In the genomic region with DNA sequence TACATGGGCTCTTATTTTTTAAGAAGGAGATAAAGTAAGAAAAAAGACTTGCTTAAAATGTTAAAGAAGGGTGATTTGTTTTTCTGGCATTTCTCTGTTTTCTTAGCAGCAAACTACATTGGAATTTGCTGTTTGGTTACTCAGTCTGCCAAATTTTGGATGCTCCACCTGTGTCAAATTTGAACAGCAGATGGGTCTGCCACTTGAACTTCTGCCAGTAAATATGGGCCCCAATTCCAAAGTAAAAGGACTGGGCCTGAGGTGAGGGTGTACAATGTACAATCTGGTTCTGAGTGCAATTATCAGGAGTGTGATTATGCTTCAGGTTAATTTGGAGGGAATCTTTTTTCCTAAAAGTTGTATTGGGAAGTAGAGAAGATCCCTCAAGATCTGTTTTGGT, we compare ENCODE assay signal across 32 cellular contexts.
"Had no signal": no experiment of that assay in that cellular context is flagged by ENCODE, and none has a peak within 500 bp of the region (broad histone marks: within the 10 kb centered on the region; RNA-seq: fewer than 3 reads in every experiment).

No MANE protein-coding gene starts in this region.

- H3K4me1 Mint-ChIP-seq: activated B cell treated with CpG ODN at 0.5 μM for 24 hours; activated naive CD4-positive, alpha-beta T cell treated with anti-CD3 and anti-CD28 coated beads, Interleukin-2, amount 10 ng/mL, durations not matched to agents 7 days and 5 days; activated naive CD8-positive, alpha-beta T cell treated with anti-CD3 and anti-CD28 coated beads, Interleukin-2, amount 50 U/mL, for 24 hours; central memory CD8-positive, alpha-beta T cell had no signal

- H3K27me3 ChIP-seq: cardiac muscle cell had no signal

- H3K4me3 Mint-ChIP-seq: activated B cell treated with CpG ODN at 0.5 μM for 24 hours; activated CD4-positive, alpha-beta memory T cell treated with anti-CD3 and anti-CD28 coated beads for 36 hours; activated naive CD4-positive, alpha-beta T cell treated with anti-CD3 and anti-CD28 coated beads, Interleukin-2, amount 10 ng/mL, durations not matched to agents 7 days and 5 days; activated naive CD8-positive, alpha-beta T cell; activated naive CD8-positive, alpha-beta T cell treated with anti-CD3 and anti-CD28 coated beads, Interleukin-2, amount 50 U/mL, for 24 hours; activated T-cell treated with anti-CD3 and anti-CD28 coated beads, Interleukin-2, amount 50 U/mL, for 4 hours; activated T-helper 1 cell treated with anti-CD3 and anti-CD28 coated beads, Interleukin-12 subunit alpha, Interleukin-12 subunit beta, Interleukin-2, Interleukin-4 antibody, amounts not matched to agents 30 ng/mL and 10 ng/mL and 1 ng/mL, durations not matched to agents 14 hours and 24 hours and 36 hours; central memory CD8-positive, alpha-beta T cell had no signal

- H3K36me3 ChIP-seq: cardiac muscle cell had no signal

- DNase-seq: activated B cell treated with CpG ODN at 0.5 μM for 24 hours; activated CD4-positive, alpha-beta memory T cell treated with anti-CD3 and anti-CD28 coated beads for 36 hours; activated CD4-positive, alpha-beta T cell treated with anti-CD3 and anti-CD28 coated beads for 4 hours; activated CD4-positive, alpha-beta T cell treated with anti-CD3 and anti-CD28 coated beads, Interleukin-2, amount 50 U/mL, for 1 hour; activated CD4-positive, CD25-positive, alpha-beta regulatory T cell treated with anti-CD3 and anti-CD28 coated beads, Interleukin-2, amount 50 U/mL, for 72 hours; activated CD8-positive, alpha-beta memory T cell treated with anti-CD3 and anti-CD28 coated beads, Interleukin-2, amount 50 U/mL, for 4 hours; activated naive CD4-positive, alpha-beta T cell treated with anti-CD3 and anti-CD28 coated beads, Interleukin-2, amount 10 ng/mL, durations not matched to agents 7 days and 5 days; activated naive CD8-positive, alpha-beta T cell treated with anti-CD3 and anti-CD28 coated beads, Interleukin-2, amount 50 U/mL, for 24 hours; activated T-cell treated with anti-CD3 and anti-CD28 coated beads for 4 hours; activated T-cell treated with anti-CD3 and anti-CD28 coated beads, Interleukin-2, amount 50 U/mL, for 4 hours; anterior cingulate cortex; cortex of kidney; KG1; NCI-H1048; NCI-H146; NCI-H1930; NCI-H2081 treated with DMSO at 0.1 percent for 48 hours; NCI-H510A; NCI-H69; PC-9; SIG-M5; T-helper 1 cell; T-helper 2 cell; T-helper 9 cell had no signal

- H3K36me3 Mint-ChIP-seq: activated CD4-positive, alpha-beta memory T cell treated with anti-CD3 and anti-CD28 coated beads for 36 hours; activated naive CD4-positive, alpha-beta T cell treated with anti-CD3 and anti-CD28 coated beads, Interleukin-2, amount 10 ng/mL, durations not matched to agents 7 days and 5 days; activated naive CD8-positive, alpha-beta T cell had no signal

- H3K27ac Mint-ChIP-seq: activated B cell treated with CpG ODN at 0.5 μM for 24 hours; activated CD4-positive, alpha-beta memory T cell treated with anti-CD3 and anti-CD28 coated beads for 36 hours; activated naive CD4-positive, alpha-beta T cell treated with anti-CD3 and anti-CD28 coated beads, Interleukin-2, amount 10 ng/mL, durations not matched to agents 7 days and 5 days; activated naive CD8-positive, alpha-beta T cell; activated naive CD8-positive, alpha-beta T cell treated with anti-CD3 and anti-CD28 coated beads, Interleukin-2, amount 50 U/mL, for 24 hours; activated T-helper 1 cell treated with anti-CD3 and anti-CD28 coated beads, Interleukin-12 subunit alpha, Interleukin-12 subunit beta, Interleukin-2, Interleukin-4 antibody, amounts not matched to agents 30 ng/mL and 10 ng/mL and 1 ng/mL, durations not matched to agents 14 hours and 24 hours and 36 hours had no signal

- H3K27ac ChIP-seq: cardiac muscle cell, PC-9, RWPE1, VCaP had no signal

- ATAC-seq: activated naive CD8-positive, alpha-beta T cell treated with anti-CD3 and anti-CD28 coated beads, Interleukin-2, amount 50 U/mL, for 24 hours; activated T-cell treated with anti-CD3 and anti-CD28 coated beads, Interleukin-2, amount 50 U/mL, for 4 hours; Right ventricle myocardium inferior; SK-N-SH treated with all-trans-retinoic acid at 6 μM for 48 hours had no signal

- H3K4me3 ChIP-seq: cardiac muscle cell, PC-9 had no signal

- H2AFZ ChIP-seq: PC-9 had no signal

- H3K27me3 Mint-ChIP-seq: activated B cell treated with CpG ODN at 0.5 μM for 24 hours; activated CD4-positive, alpha-beta memory T cell treated with anti-CD3 and anti-CD28 coated beads for 36 hours; activated naive CD4-positive, alpha-beta T cell treated with anti-CD3 and anti-CD28 coated beads, Interleukin-2, amount 10 ng/mL, durations not matched to agents 7 days and 5 days; activated naive CD8-positive, alpha-beta T cell; activated naive CD8-positive, alpha-beta T cell treated with anti-CD3 and anti-CD28 coated beads, Interleukin-2, amount 50 U/mL, for 24 hours; central memory CD8-positive, alpha-beta T cell had no signal
